ENCODE assay signal across 1 cellular context in genomic region chr10:103367782-103368518, GRCh38.
TF ChIP-seq lines count a peak whose summit lies in the region.

Gene TAF5 (plus strand): TSS chr10:103367976. CDS start chr10:103367990, 14 bp downstream.

TF ChIP-seq in H1, 55 proteins besides CTCF, POLR2A, EP300 and RAD21:
- peak in 1 of 2 experiments; percentile 40; a peak in 1 of 4 replicates for TF ChIP-seq SIN3A (conservative IDR thresholded peaks at IDR 0.05 in 1 of 2, IDR thresholded peaks at IDR 0.05 in 1 of 2; ENCODE audit: low read depth in 1 of 2, low read length in 2 of 2)
- peak; percentile 87 for TF ChIP-seq ATF3 (IDR thresholded peaks at IDR 0.05; ENCODE audit: insufficient read depth, low read depth, low read length)
- TF ChIP-seq YY1 (IDR thresholded peaks at IDR 0.05; ENCODE audit: low read depth, low read length), result peak; percentile 99
- no peak for TF ChIP-seq EZH2 (IDR thresholded peaks at IDR 0.05; ENCODE audit: low read depth, low read length, severe bottlenecking)
- peak; percentile 81 for TF ChIP-seq POLR2AphosphoS5 (IDR thresholded peaks at IDR 0.05; ENCODE audit: low read depth, low read length)
- TF ChIP-seq CHD2 (IDR thresholded peaks at IDR 0.05; ENCODE audit: low read length), result no peak
- no peak for TF ChIP-seq RXRA (IDR thresholded peaks at IDR 0.05; ENCODE audit: insufficient read depth, low read depth, low read length)
- TF ChIP-seq KDM5A (IDR thresholded peaks at IDR 0.05; ENCODE audit: low read length), result peak; percentile 55
- TF ChIP-seq ASH2L (IDR thresholded peaks at IDR 0.05; ENCODE audit: low read length), result peak; percentile 80
- TF ChIP-seq ZNF274 (IDR thresholded peaks at IDR 0.05; ENCODE audit: borderline replicate concordance, extremely low read depth, low read length), result no peak
- TF ChIP-seq RBBP5 (IDR thresholded peaks at IDR 0.05; ENCODE audit: borderline replicate concordance, low read depth, low read length), result 0 out of 2 replicates have a peak, but pooled peaks have one; percentile 66
- no peak for TF ChIP-seq SP2 (IDR thresholded peaks at IDR 0.05; ENCODE audit: low read length)
- TF ChIP-seq PHF8 (conservative IDR thresholded peaks at IDR 0.05; ENCODE audit: low read depth, low read length), result peak; percentile 84
- no peak for TF ChIP-seq CTBP2 (IDR thresholded peaks at IDR 0.05; ENCODE audit: borderline replicate concordance, insufficient read depth, insufficient read length, low read length)
- no peak for TF ChIP-seq FOSL1 (IDR thresholded peaks at IDR 0.05; ENCODE audit: insufficient read depth, low read depth, low read length)
- peak; percentile 98 for TF ChIP-seq TBP (IDR thresholded peaks at IDR 0.05; ENCODE audit: low read depth, low read length)
- no peak for TF ChIP-seq NRF1 (IDR thresholded peaks at IDR 0.05; ENCODE audit: low read depth, low read length)
- no peak for TF ChIP-seq CEBPB (IDR thresholded peaks at IDR 0.05; ENCODE audit: low read depth, low read length)
- TF ChIP-seq SIX5 (IDR thresholded peaks at IDR 0.05; ENCODE audit: low read depth, low read length), result no peak
- no peak for TF ChIP-seq BACH1 (IDR thresholded peaks at IDR 0.05; ENCODE audit: low read length)
- TF ChIP-seq SUZ12 (IDR thresholded peaks at IDR 0.05; ENCODE audit: low read length), result no peak
- no peak for TF ChIP-seq SAP30 (IDR thresholded peaks at IDR 0.05; ENCODE audit: insufficient read depth, insufficient replicate concordance, low read length)
- peak; percentile 70; the same call in 1 of the 2 replicates for TF ChIP-seq CREB1 (IDR thresholded peaks at IDR 0.05)
- no peak for TF ChIP-seq TEAD4 (IDR thresholded peaks at IDR 0.05; ENCODE audit: low read depth, low read length)
- no peak for TF ChIP-seq CBX8 (IDR thresholded peaks at IDR 0.05; ENCODE audit: borderline replicate concordance, low read depth, low read length)
- no peak for TF ChIP-seq RFX5 (IDR thresholded peaks at IDR 0.05; ENCODE audit: borderline replicate concordance, low read depth, low read length)
- TF ChIP-seq SIRT6 (IDR thresholded peaks at IDR 0.05; ENCODE audit: low read length), result no peak
- TF ChIP-seq CHD7 (IDR thresholded peaks at IDR 0.05; ENCODE audit: insufficient replicate concordance, low read length), result no peak
- peak; percentile 74 for TF ChIP-seq KDM4A (IDR thresholded peaks at IDR 0.05; ENCODE audit: low read depth, low read length, severe bottlenecking)
- TF ChIP-seq USF2 (IDR thresholded peaks at IDR 0.05; ENCODE audit: low read length), result no peak
- peak in 1 of 2 experiments; percentile 83; a peak in 1 of 4 replicates for TF ChIP-seq HDAC2 (IDR thresholded peaks at IDR 0.05; ENCODE audit: borderline replicate concordance in 1 of 2, low read depth in 2 of 2, low read length in 2 of 2)
- peak; percentile 100 for TF ChIP-seq TAF1 (IDR thresholded peaks at IDR 0.05; ENCODE audit: low read depth, low read length)
- TF ChIP-seq MAX (IDR thresholded peaks at IDR 0.05), result 0 out of 2 replicates have a peak, but pooled peaks have one; percentile 26
- TF ChIP-seq CBX5 (IDR thresholded peaks at IDR 0.05; ENCODE audit: low read depth, low read length), result no peak
- TF ChIP-seq SP1 (IDR thresholded peaks at IDR 0.05; ENCODE audit: low read depth, low read length), result 0 out of 2 replicates have a peak, but pooled peaks have one; percentile 11
- TF ChIP-seq SP4 (IDR thresholded peaks at IDR 0.05; ENCODE audit: low read length), result no peak
- TF ChIP-seq TAF7 (optimal IDR thresholded peaks at IDR 0.05; ENCODE audit: borderline replicate concordance, low read depth, low read length), result peak; percentile 99
- TF ChIP-seq CHD1 (IDR thresholded peaks at IDR 0.05; ENCODE audit: low read depth, low read length), result 0 out of 2 replicates have a peak, but pooled peaks have one; percentile 32
- TF ChIP-seq HDAC6 (IDR thresholded peaks at IDR 0.05; ENCODE audit: low read depth, low read length), result no peak
- TF ChIP-seq NANOG (IDR thresholded peaks at IDR 0.05; ENCODE audit: insufficient read depth, low read depth, low read length, poor library complexity, severe bottlenecking), result no peak
- no peak for TF ChIP-seq EGR1 (IDR thresholded peaks at IDR 0.05; ENCODE audit: borderline replicate concordance, low read depth, low read length)
- no peak for TF ChIP-seq E2F6 (IDR thresholded peaks at IDR 0.05)
- TF ChIP-seq RNF2 (IDR thresholded peaks at IDR 0.05; ENCODE audit: borderline replicate concordance, low read depth, low read length, missing control alignments, poor library complexity, severe bottlenecking), result no peak
- TF ChIP-seq POU5F1 (IDR thresholded peaks at IDR 0.05; ENCODE audit: low read depth, low read length), result no peak
- no peak for TF ChIP-seq GABPA (IDR thresholded peaks at IDR 0.05; ENCODE audit: borderline replicate concordance, insufficient read depth, low read length)
- no peak for TF ChIP-seq BCL11A (IDR thresholded peaks at IDR 0.05; ENCODE audit: low read depth in 2 of 2, low read length in 2 of 2)
- TF ChIP-seq MAFK (IDR thresholded peaks at IDR 0.05; ENCODE audit: low read depth, low read length), result no peak
